ENCODE assay signal across 1 cellular context in genomic region chr11:109303342-109303741, GRCh38.
TF ChIP-seq lines count a peak whose summit lies in the region.

No MANE protein-coding gene starts in this region.

TF ChIP-seq in GM23338, 12 proteins besides CTCF, POLR2A, EP300 and RAD21 (continued from another document):
- TF ChIP-seq ZNF462 (CRISPR knock-in tag; IDR thresholded peaks at IDR 0.05) (no peak), EZH2phosphoT487 (IDR thresholded peaks at IDR 0.05; ENCODE audit: unreplicated experiment) (no peak), STAT1 (IDR thresholded peaks at IDR 0.05; ENCODE audit: unreplicated experiment) (no peak), REST (IDR thresholded peaks at IDR 0.05; ENCODE audit: unreplicated experiment) (no peak), JUNB (IDR thresholded peaks at IDR 0.05; ENCODE audit: unreplicated experiment) (no peak), EZH2 (IDR thresholded peaks at IDR 0.05; ENCODE audit: low read depth, unreplicated experiment) (no peak), ZNF114 (CRISPR knock-in tag; IDR thresholded peaks at IDR 0.05) (no peak), ETS1 (IDR thresholded peaks at IDR 0.05) (no peak), ZNF331 (CRISPR knock-in tag; IDR thresholded peaks at IDR 0.05; ENCODE audit: low read depth) (no peak), CREB1 (CRISPR knock-in tag; IDR thresholded peaks at IDR 0.05; ENCODE audit: low read depth) (no peak), NANOG (IDR thresholded peaks at IDR 0.05; ENCODE audit: borderline replicate concordance) (no peak)
